ENCODE assay signal across 8 cellular contexts in the genomic region with DNA sequence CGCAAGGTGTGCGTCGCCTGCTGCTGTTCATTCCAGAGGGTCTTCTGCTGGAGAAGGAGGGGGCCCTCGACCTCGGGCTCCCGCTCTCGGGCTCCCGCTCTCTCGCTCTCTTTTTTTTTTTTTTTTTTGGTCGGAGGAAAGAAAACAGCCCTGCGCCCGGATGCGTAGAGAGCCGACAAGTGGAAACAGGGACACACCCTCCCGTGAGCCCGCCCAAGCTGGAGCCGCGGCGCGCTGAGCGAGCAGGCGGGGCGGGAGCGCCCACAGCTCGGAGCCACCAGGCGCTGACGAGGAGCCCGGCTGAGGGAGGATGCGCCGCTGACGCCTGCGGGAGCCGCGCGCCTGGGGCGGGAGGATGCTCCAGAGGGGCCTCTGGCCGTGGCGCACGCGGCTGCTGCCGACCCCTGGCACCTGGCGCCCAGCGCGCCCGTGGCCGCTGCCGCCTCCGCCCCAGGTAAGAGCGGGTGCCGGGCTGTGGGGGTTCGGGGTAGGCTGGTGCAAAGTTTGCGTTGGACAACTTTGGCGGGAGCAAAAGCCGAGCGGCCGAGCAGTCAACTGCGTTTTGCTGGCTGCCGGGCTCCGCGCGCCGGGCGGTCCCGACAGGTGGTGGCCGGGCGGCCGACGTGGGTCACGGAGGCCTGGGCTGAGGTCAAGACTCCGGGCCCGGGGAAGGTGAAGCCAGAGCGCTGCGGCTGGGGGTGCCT. TPM values are rescaled to one million over a fixed set of nuclear protein-coding genes. Genes with fewer than 3 reads are reported as not detected.
DNase-seq lines count a peak whose midpoint lies in the region; ATAC-seq and TF ChIP-seq lines count a peak whose summit lies in the region.

A gene with protein sequence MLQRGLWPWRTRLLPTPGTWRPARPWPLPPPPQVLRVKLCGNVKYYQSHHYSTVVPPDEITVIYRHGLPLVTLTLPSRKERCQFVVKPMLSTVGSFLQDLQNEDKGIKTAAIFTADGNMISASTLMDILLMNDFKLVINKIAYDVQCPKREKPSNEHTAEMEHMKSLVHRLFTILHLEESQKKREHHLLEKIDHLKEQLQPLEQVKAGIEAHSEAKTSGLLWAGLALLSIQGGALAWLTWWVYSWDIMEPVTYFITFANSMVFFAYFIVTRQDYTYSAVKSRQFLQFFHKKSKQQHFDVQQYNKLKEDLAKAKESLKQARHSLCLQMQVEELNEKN (plus strand): TSS at position 264 of the 704 bp plus-strand sequence. CDS start 92 bp downstream, at position 356.

- peak within 1 kb of the TSS; percentile 40 to 74 for H3K4me3 ChIP-seq in gastroesophageal sphincter

- 0% methylated on average over 6 of the region's 73 CpGs; no CpG with 5 or more reads in 1 of the 2 donors for WGBS in gastroesophageal sphincter (ENCODE audit: low coverage in 1 of 2), 2 donors

- H3K27me3 ChIP-seq in gastroesophageal sphincter: no peaks in the 10 kb centered on the region

- TF ChIP-seq POLR2A in gastroesophageal sphincter (IDR thresholded peaks at IDR 0.05): peak; percentile 57 to 71

- peaks cover 0 to 5% (median 0%) of the 10 kb centered on the region in 3 donors for H3K9me3 ChIP-seq in gastroesophageal sphincter

- peak; percentile 95 for DNase-seq in ELF-1 (ENCODE audit: low read depth, low spot score)
- peak; percentile 35 for DNase-seq in GOT3 (lab: John Stamatoyannopoulos, UW)
- DNase-seq in Kasumi-1 (lab: John Stamatoyannopoulos, UW): peak; percentile 79 to 85
- peak; percentile 1 for DNase-seq in SIG-M5 (lab: John Stamatoyannopoulos, UW)
- DNase-seq in activated gamma-delta T cell treated with anti-CD3 and anti-CD28 coated beads, Interleukin-2, amount 50 U/mL, for 16 hours (ENCODE audit: low read depth): peak; percentile 81
- DNase-seq in non-pigmented ciliary epithelial cell (ENCODE audit: low read depth): peak; percentile 49
- DNase-seq in substantia nigra (lab: John Stamatoyannopoulos, UW): peak in 46 of 49 donors; percentile 5 to 74 (median 36)

- ATAC-seq in gastroesophageal sphincter: peak; percentile 96

- H3K4me1 ChIP-seq in gastroesophageal sphincter: peaks cover 0 to 31% (median 8%) of the 10 kb centered on the region in 3 donors

- peak in 2 of 4 experiments; percentile 3 to 4 for TF ChIP-seq CTCF in gastroesophageal sphincter (IDR thresholded peaks at IDR 0.05)

- H3K27ac ChIP-seq in gastroesophageal sphincter (peak within 1 kb of the TSS; percentile 45 to 91 (median 88)), substantia nigra (ENCODE audit: low read depth, low read length, poor library complexity, severe bottlenecking) (peak within 1 kb of the TSS; percentile 50)

- TF ChIP-seq EP300 in gastroesophageal sphincter (IDR thresholded peaks at IDR 0.05): no peak

- no peaks in the 10 kb centered on the region for H3K36me3 ChIP-seq in gastroesophageal sphincter

RNA-seq across cellular contexts. Expression of the gene that starts here (rescaled TPM):
- 10 to 100 TPM in 3 of 4 donors, 1 to 10 TPM in 1; 3.9 to 33.4 (median 13.3) TPM for total RNA-seq in gastroesophageal sphincter

Comparison
In these comparisons a context has a peak if more than half of its experiments do, and no peak if none do; other contexts are left out.
1. Peak in every context shown above with its lines: DNase-seq, ATAC-seq, H3K4me3 ChIP-seq and H3K27ac ChIP-seq.
2. DNase-seq: peak in every context shown above with its lines; median percentile 95 in ELF-1; 82 in Kasumi-1; 81 in activated gamma-delta T cell treated with anti-CD3 and anti-CD28 coated beads, Interleukin-2, amount 50 U/mL, for 16 hours; 49 in non-pigmented ciliary epithelial cell; 36 in substantia nigra; 35 in GOT3; 1 in SIG-M5.